ENCODE assay signal across 8 cellular contexts in the genomic region with DNA sequence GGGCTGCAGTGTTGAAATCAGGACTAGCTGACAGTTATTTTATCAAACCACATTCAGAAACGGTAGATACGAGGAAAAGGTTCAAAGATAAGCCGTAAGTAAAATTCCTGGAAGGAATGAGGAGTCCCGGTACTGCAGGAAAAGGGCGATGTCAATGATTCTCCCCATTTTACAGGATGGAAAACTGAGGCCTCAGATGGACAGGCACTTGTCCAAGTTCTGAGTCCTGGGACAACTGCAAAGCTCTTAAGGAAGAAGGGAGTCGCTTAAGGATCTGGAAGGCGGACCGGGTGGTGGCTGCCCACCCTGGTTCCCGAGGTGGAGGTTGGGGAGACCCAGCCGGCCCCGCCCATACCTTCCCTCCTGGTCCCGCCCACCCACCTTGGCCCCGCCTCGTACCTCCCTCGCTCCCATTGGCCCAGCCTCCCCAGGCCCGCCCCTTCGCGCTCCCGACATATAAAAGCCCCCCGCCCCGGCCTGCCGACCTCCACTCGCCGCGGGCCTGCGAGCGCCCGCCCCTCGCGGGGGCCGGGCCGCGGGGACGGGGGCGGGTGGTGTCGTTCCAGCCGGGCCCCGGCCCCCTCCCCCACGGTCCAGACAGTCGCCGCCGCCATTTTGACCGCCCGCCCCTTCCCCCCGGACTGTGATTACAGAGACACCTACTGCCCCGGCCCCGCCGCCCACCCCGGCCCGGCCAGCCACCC. TPM values are rescaled to one million over a fixed set of nuclear protein-coding genes. Genes with fewer than 3 reads are reported as not detected.
A peak's percentile ranks its signal among the peaks of the same experiment; 100 is the strongest.
DNase-seq lines count a peak whose midpoint lies in the region; ATAC-seq and TF ChIP-seq lines count a peak whose summit lies in the region.

No MANE protein-coding gene starts in this region.

- peaks cover 5% of the 10 kb centered on the region for H3K36me3 Mint-ChIP-seq in endodermal cell (ENCODE audit: low read depth)

- ATAC-seq in GM18909 (IDR thresholded peaks at IDR 0.05; ENCODE audit: poor library complexity, unreplicated experiment) (peak; percentile 45), HG03520 (IDR thresholded peaks at IDR 0.05; ENCODE audit: unreplicated experiment) (peak; percentile 26)

- peak overlapping the region; percentile 82 for H3K4me3 Mint-ChIP-seq in endodermal cell

- no peaks in the 10 kb centered on the region for H3K4me1 ChIP-seq in endodermal cell (ENCODE audit: control insufficient read depth, insufficient read depth, low read length)

- WGBS in endodermal cell (ENCODE audit: insufficient coverage in 1 of 2, insufficient read length in 1 of 2), 2 experiments: 10 to 85% methylated on average over 5 to 50 of the region's 50 CpGs

- H3K27me3 ChIP-seq in endodermal cell (ENCODE audit: control insufficient read depth, insufficient read depth, low read length, poor library complexity, severe bottlenecking): no peaks in the 10 kb centered on the region

- peak overlapping the region; percentile 100 for H3K27ac ChIP-seq in endodermal cell (ENCODE audit: low read depth, low read length)

- H3K27me3 Mint-ChIP-seq in endodermal cell (ENCODE audit: insufficient read depth): no peaks in the 10 kb centered on the region

- DNase-seq in ACHN (peak; percentile 79), NOMO-1 treated with DMSO at 0.1 percent for 48 hours (lab: John Stamatoyannopoulos, UW; ENCODE audit: unreplicated experiment) (peak; percentile 72), endodermal cell (peak; percentile 97), midbrain (lab: John Stamatoyannopoulos, UW) (peak; percentile 67)
- peak; percentile 92 for DNase-seq in activated CD8-positive, alpha-beta memory T cell treated with anti-CD3 and anti-CD28 coated beads, Interleukin-2, amount 50 U/mL, for 1 hour (ENCODE audit: extremely low read depth)
- DNase-seq in stimulated activated CD8-positive, alpha-beta memory T cell treated with anti-CD3 and anti-CD28 coated beads, Interleukin-15, amount 100 ng/mL, for 1 hour (ENCODE audit: low read depth): peak; percentile 91

- in situ Hi-C loops in ACHN (cut with HindIII; ENCODE audit: low pct_ligation_motif_present, low pct_unique_long_range_greater_than_20kb, low sequenced_read_pairs): no loop called here

- no peaks in the 10 kb centered on the region for H3K9me3 ChIP-seq in endodermal cell (ENCODE audit: control insufficient read depth, low read length)

- no peak for TF ChIP-seq CTCF in endodermal cell (conservative IDR thresholded peaks at IDR 0.05)

- no peaks in the 10 kb centered on the region for H3K9me3 Mint-ChIP-seq in endodermal cell

- H3K9ac ChIP-seq in endodermal cell (ENCODE audit: extremely low read depth, low read length, poor library complexity, severe bottlenecking): peak overlapping the region; percentile 95

- H3K36me3 ChIP-seq in endodermal cell (ENCODE audit: control insufficient read depth, insufficient read depth, low read length): peaks cover under 1% of the 10 kb centered on the region

- no peaks in the 10 kb centered on the region for H3K4me1 Mint-ChIP-seq in endodermal cell

- peak overlapping the region; percentile 100 for H3K27ac Mint-ChIP-seq in endodermal cell

- peak overlapping the region; percentile 88 for H3K4me3 ChIP-seq in endodermal cell (ENCODE audit: low read length)

RNA-seq across cellular contexts. Expression of a gene that starts 0.6 kb away (rescaled TPM):
- total RNA-seq in endodermal cell: 10 to 100 TPM; 17.1 to 24.3 TPM
- polyA plus RNA-seq in endodermal cell (2013, experiment 1 of 2): 11.6 TPM
- 11.2 TPM for polyA plus RNA-seq in endodermal cell (2013, experiment 2 of 2)

RNA-seq across cellular contexts. Expression of a gene that starts 22.4 kb away (rescaled TPM):
- total RNA-seq in endodermal cell: not detected
- not detected for polyA plus RNA-seq in endodermal cell (2013, experiment 1 of 2)
- not detected for polyA plus RNA-seq in endodermal cell (2013, experiment 2 of 2)

RNA-seq across cellular contexts. Expression of a gene that starts 26.0 kb away (rescaled TPM):
- total RNA-seq in endodermal cell: 10 to 100 TPM; 10.3 to 10.8 TPM
- 4.4 TPM for polyA plus RNA-seq in endodermal cell (2013, experiment 1 of 2)
- polyA plus RNA-seq in endodermal cell (2013, experiment 2 of 2): 4.1 TPM

RNA-seq across cellular contexts. Expression of a gene that starts 53.2 kb away (rescaled TPM):
- total RNA-seq in endodermal cell: 10 to 100 TPM; 62.4 to 72.9 TPM
- polyA plus RNA-seq in endodermal cell (2013, experiment 1 of 2): 55.3 TPM
- polyA plus RNA-seq in endodermal cell (2013, experiment 2 of 2): 50.7 TPM

RNA-seq across cellular contexts. Expression of a gene that starts 56.3 kb away (rescaled TPM):
- total RNA-seq in endodermal cell: 1 to 10 TPM; 1.3 to 4.9 TPM
- polyA plus RNA-seq in endodermal cell (2013, experiment 1 of 2): 7.6 TPM
- polyA plus RNA-seq in endodermal cell (2013, experiment 2 of 2): 5.2 TPM

Comparison
In these comparisons a context has a peak if more than half of its experiments do, and no peak if none do; other contexts are left out.
1. Peak in every context shown above with its lines: DNase-seq, ATAC-seq, H3K4me3 ChIP-seq and H3K27ac ChIP-seq.